In the genomic region with DNA sequence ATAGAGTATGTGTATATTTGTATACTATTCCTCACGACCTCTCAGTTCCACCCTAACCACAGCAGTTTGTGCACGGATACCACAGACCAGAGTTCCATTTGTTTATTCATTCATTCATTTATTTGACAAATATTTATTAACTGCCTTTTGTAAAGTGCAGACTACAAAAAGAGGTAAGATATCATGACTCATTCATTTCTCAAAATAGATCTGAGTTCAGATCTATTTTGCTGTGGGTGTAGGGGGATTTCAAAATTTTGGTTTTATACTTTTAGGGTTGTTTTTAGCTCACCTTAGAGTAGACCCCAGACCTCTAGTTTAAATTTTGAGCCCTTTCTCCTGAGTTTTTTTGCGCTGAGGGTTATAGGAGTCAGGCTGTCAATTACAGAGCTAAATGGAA, we compare ENCODE assay signal across 17 cellular contexts.
"Had no signal": no experiment of that assay in that cellular context is flagged by ENCODE, and none has a peak within 500 bp of the region (broad histone marks: within the 10 kb centered on the region; RNA-seq: fewer than 3 reads in every experiment).

No MANE protein-coding gene starts in this region.

- H3K27ac Mint-ChIP-seq: activated naive CD4-positive, alpha-beta T cell treated with anti-CD3 and anti-CD28 coated beads, Interleukin-2, amount 50 U/mL, for 72 hours; WTC11 had no signal

- H3K27me3 ChIP-seq: heart right ventricle, right lobe of liver, upper lobe of right lung had no signal

- H3K27me3 Mint-ChIP-seq: memory B cell had no signal

- H3K9me3 Mint-ChIP-seq: activated naive CD4-positive, alpha-beta T cell treated with anti-CD3 and anti-CD28 coated beads, Interleukin-2, amount 50 U/mL, for 72 hours; memory B cell; WTC11 had no signal

- H3K27ac ChIP-seq: coronary artery, epithelial cell of prostate, heart right ventricle, right lobe of liver, upper lobe of right lung had no signal

- ATAC-seq: activated naive CD4-positive, alpha-beta T cell treated with anti-CD3 and anti-CD28 coated beads, Interleukin-2, amount 50 U/mL, for 72 hours; left colon; right lobe of liver; upper lobe of right lung; WTC11 had no signal

- H3K9me3 ChIP-seq: heart right ventricle, right lobe of liver, upper lobe of right lung had no signal

- H3K4me3 ChIP-seq: coronary artery, heart right ventricle, right lobe of liver, upper lobe of right lung had no signal

- FAIRE-seq: bronchial epithelial cell, keratinocyte, small intestine had no signal

- DNase-seq: activated gamma-delta T cell; cerebellar nuclear complex; heart right ventricle; left colon; nucleus accumbens; right lobe of liver; small intestine; stimulated activated naive CD4-positive, alpha-beta T cell; T1000; upper lobe of right lung had no signal

- H3K4me3 Mint-ChIP-seq: memory B cell, WTC11 had no signal
